In the genomic region with DNA sequence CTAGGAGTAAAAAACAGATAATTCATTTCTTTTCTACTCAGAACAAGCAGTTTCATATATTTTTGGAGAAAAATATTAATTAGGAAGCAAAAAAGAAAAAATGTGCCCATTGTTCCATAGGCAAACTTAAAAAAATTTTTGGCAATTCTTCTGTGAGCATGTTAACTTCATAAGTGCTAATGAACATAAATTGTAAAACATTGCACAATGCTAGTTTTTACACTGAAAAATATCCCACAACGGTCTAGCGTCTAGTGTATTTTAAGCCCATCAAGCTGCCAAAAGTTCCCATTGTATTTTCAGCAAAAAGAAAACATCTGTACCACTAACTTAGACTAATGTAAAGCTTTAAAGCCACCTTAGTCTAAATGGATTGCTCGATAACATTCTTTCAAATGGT, we compare ENCODE assay signal across 2 cellular contexts.
TF ChIP-seq lines count a peak whose summit lies in the region.

No MANE protein-coding gene starts in this region.

TF ChIP-seq in GM23338, 12 proteins besides CTCF, POLR2A, EP300 and RAD21 (continues in another document):
- TF ChIP-seq, protein P1, sequence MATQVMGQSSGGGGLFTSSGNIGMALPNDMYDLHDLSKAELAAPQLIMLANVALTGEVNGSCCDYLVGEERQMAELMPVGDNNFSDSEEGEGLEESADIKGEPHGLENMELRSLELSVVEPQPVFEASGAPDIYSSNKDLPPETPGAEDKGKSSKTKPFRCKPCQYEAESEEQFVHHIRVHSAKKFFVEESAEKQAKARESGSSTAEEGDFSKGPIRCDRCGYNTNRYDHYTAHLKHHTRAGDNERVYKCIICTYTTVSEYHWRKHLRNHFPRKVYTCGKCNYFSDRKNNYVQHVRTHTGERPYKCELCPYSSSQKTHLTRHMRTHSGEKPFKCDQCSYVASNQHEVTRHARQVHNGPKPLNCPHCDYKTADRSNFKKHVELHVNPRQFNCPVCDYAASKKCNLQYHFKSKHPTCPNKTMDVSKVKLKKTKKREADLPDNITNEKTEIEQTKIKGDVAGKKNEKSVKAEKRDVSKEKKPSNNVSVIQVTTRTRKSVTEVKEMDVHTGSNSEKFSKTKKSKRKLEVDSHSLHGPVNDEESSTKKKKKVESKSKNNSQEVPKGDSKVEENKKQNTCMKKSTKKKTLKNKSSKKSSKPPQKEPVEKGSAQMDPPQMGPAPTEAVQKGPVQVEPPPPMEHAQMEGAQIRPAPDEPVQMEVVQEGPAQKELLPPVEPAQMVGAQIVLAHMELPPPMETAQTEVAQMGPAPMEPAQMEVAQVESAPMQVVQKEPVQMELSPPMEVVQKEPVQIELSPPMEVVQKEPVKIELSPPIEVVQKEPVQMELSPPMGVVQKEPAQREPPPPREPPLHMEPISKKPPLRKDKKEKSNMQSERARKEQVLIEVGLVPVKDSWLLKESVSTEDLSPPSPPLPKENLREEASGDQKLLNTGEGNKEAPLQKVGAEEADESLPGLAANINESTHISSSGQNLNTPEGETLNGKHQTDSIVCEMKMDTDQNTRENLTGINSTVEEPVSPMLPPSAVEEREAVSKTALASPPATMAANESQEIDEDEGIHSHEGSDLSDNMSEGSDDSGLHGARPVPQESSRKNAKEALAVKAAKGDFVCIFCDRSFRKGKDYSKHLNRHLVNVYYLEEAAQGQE (IDR thresholded peaks at IDR 0.05; ENCODE audit: unreplicated experiment), result no peak
- TF ChIP-seq EZH2phosphoT487 (IDR thresholded peaks at IDR 0.05; ENCODE audit: unreplicated experiment) (no peak), ZNF114 (CRISPR knock-in tag; IDR thresholded peaks at IDR 0.05) (no peak), EZH2 (IDR thresholded peaks at IDR 0.05; ENCODE audit: low read depth, unreplicated experiment) (no peak), NANOG (IDR thresholded peaks at IDR 0.05; ENCODE audit: borderline replicate concordance) (no peak), JUNB (IDR thresholded peaks at IDR 0.05; ENCODE audit: unreplicated experiment) (no peak), CREB1 (CRISPR knock-in tag; IDR thresholded peaks at IDR 0.05; ENCODE audit: low read depth) (no peak), POLR2AphosphoS5 (IDR thresholded peaks at IDR 0.05; ENCODE audit: low read depth) (no peak), ZNF331 (CRISPR knock-in tag; IDR thresholded peaks at IDR 0.05; ENCODE audit: low read depth) (no peak), STAT1 (IDR thresholded peaks at IDR 0.05; ENCODE audit: unreplicated experiment) (no peak)
- TF ChIP-seq, protein P2, sequence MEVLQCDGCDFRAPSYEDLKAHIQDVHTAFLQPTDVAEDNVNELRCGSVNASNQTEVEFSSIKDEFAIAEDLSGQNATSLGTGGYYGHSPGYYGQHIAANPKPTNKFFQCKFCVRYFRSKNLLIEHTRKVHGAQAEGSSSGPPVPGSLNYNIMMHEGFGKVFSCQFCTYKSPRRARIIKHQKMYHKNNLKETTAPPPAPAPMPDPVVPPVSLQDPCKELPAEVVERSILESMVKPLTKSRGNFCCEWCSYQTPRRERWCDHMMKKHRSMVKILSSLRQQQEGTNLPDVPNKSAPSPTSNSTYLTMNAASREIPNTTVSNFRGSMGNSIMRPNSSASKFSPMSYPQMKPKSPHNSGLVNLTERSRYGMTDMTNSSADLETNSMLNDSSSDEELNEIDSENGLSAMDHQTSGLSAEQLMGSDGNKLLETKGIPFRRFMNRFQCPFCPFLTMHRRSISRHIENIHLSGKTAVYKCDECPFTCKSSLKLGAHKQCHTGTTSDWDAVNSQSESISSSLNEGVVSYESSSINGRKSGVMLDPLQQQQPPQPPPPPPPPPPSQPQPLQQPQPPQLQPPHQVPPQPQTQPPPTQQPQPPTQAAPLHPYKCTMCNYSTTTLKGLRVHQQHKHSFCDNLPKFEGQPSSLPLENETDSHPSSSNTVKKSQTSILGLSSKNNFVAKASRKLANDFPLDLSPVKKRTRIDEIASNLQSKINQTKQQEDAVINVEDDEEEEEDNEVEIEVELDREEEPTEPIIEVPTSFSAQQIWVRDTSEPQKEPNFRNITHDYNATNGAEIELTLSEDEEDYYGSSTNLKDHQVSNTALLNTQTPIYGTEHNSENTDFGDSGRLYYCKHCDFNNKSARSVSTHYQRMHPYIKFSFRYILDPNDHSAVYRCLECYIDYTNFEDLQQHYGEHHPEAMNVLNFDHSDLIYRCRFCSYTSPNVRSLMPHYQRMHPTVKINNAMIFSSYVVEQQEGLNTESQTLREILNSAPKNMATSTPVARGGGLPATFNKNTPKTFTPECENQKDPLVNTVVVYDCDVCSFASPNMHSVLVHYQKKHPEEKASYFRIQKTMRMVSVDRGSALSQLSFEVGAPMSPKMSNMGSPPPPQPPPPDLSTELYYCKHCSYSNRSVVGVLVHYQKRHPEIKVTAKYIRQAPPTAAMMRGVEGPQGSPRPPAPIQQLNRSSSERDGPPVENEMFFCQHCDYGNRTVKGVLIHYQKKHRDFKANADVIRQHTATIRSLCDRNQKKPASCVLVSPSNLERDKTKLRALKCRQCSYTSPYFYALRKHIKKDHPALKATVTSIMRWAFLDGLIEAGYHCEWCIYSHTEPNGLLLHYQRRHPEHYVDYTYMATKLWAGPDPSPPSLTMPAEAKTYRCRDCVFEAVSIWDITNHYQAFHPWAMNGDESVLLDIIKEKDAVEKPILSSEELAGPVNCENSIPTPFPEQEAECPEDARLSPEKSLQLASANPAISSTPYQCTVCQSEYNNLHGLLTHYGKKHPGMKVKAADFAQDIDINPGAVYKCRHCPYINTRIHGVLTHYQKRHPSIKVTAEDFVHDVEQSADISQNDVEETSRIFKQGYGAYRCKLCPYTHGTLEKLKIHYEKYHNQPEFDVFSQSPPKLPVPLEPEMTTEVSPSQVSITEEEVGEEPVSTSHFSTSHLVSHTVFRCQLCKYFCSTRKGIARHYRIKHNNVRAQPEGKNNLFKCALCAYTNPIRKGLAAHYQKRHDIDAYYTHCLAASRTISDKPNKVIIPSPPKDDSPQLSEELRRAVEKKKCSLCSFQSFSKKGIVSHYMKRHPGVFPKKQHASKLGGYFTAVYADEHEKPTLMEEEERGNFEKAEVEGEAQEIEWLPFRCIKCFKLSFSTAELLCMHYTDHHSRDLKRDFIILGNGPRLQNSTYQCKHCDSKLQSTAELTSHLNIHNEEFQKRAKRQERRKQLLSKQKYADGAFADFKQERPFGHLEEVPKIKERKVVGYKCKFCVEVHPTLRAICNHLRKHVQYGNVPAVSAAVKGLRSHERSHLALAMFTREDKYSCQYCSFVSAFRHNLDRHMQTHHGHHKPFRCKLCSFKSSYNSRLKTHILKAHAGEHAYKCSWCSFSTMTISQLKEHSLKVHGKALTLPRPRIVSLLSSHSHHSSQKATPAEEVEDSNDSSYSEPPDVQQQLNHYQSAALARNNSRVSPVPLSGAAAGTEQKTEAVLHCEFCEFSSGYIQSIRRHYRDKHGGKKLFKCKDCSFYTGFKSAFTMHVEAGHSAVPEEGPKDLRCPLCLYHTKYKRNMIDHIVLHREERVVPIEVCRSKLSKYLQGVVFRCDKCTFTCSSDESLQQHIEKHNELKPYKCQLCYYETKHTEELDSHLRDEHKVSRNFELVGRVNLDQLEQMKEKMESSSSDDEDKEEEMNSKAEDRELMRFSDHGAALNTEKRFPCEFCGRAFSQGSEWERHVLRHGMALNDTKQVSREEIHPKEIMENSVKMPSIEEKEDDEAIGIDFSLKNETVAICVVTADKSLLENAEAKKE (CRISPR knock-in tag; IDR thresholded peaks at IDR 0.05), result no peak

TF ChIP-seq in neural cell, 6 proteins besides CTCF, POLR2A, EP300 and RAD21:
- TF ChIP-seq POLR2AphosphoS5 (IDR thresholded peaks at IDR 0.05) (no peak), EZH2 (IDR thresholded peaks at IDR 0.05; ENCODE audit: borderline replicate concordance, insufficient read depth, low read length, poor library complexity, severe bottlenecking) (no peak), TAF1 (IDR thresholded peaks at IDR 0.05; ENCODE audit: low read depth) (no peak), MXI1 (conservative IDR thresholded peaks at IDR 0.05; ENCODE audit: poor library complexity, severe bottlenecking) (no peak), SMC3 (conservative IDR thresholded peaks at IDR 0.05; ENCODE audit: poor library complexity) (no peak)
- TF ChIP-seq, protein P1 (IDR thresholded peaks at IDR 0.05; ENCODE audit: borderline replicate concordance), result no peak
